1 cellular context compared by ENCODE assay signal in genomic region chr20:45956326-45956725, GRCh38.
A peak's percentile ranks its signal among the peaks of the same experiment; 100 is the strongest.
TF ChIP-seq lines count a peak whose summit lies in the region.

No MANE protein-coding gene starts in this region.

TF ChIP-seq in HepG2, 621 proteins besides CTCF, POLR2A, EP300 and RAD21:
- TF ChIP-seq MNT (IDR thresholded peaks at IDR 0.05): peak; percentile 79
